ENCODE assay signal across 8 cellular contexts in the genomic region with DNA sequence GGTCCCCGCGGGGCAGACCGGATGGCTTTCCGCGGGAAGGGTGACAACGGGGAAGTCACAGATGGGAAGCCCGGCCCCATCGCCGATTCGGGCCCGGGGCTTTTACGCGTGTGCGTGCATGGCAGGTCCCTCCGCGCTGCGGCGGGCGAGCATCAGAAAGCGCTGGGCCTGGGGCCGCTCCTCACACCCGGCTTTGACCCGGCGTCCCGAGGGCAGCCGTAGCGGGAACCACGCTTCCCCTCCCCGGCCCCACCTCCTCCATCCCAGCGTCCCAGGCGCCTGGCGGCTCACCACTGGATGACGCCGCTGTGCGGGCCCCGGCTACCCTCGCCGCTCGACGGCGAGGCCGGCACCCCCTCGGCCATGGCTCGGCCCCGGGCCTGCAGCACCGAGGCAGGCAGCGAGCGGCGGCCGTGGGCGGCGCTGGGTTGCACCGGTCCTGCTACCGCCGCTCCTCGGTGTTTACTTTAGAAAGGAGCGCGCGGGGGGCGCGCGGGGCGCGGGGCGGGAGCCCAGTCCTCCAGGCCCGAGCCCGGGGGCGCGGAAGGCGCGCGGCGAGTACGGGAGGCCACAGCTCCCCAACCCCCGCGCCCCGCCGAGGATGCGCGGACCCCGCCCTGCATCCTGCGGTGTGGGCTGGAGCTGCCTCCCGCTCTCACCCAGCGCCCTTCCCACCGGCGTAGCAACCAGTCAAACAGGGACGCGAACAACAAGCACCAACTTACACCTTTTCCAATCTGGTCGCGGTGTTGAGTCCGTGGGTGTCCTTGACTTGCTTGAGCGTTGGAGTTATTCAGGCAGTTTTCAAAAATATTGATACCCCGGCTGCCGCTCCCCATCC. TPM values are rescaled to one million over a fixed set of nuclear protein-coding genes. Genes with fewer than 3 reads are reported as not detected.
DNase-seq lines count a peak whose midpoint lies in the region; ATAC-seq and TF ChIP-seq lines count a peak whose summit lies in the region.

No MANE protein-coding gene starts in this region.

- H3K27me3 ChIP-seq in DOHH2 (ENCODE audit: control insufficient read depth, low read length) (peaks cover 42% of the 10 kb centered on the region), parathyroid adenoma (ENCODE audit: control insufficient read depth, insufficient read depth, low read length) (no peaks in the 10 kb centered on the region)

- DNase-seq in NOMO-1 (lab: John Stamatoyannopoulos, UW; ENCODE audit: unreplicated experiment in 2 of 2) = peak; percentile 47 to 60
- peak; percentile 66 for DNase-seq in left cardiac atrium

- no peak overlapping the region for H3K27ac ChIP-seq in DOHH2 (ENCODE audit: low read depth, low read length)
- H3K27ac ChIP-seq in parathyroid adenoma = peak overlapping the region; percentile 52

- TF ChIP-seq CTCF in DOHH2 (IDR thresholded peaks at IDR 0.05; ENCODE audit: low read depth, low read length, poor library complexity, severe bottlenecking) (no peak), parathyroid adenoma (IDR thresholded peaks at IDR 0.05) (no peak)

- ATAC-seq in left cardiac atrium (peak; percentile 85 to 89), GM18505 (IDR thresholded peaks at IDR 0.05; ENCODE audit: unreplicated experiment) (no peak), GM21576 (IDR thresholded peaks at IDR 0.05; ENCODE audit: unreplicated experiment) (no peak), HG03135 (IDR thresholded peaks at IDR 0.05; ENCODE audit: unreplicated experiment) (no peak)

- H3K36me3 ChIP-seq in DOHH2 (ENCODE audit: control insufficient read depth, low read length) (no peaks in the 10 kb centered on the region), parathyroid adenoma (ENCODE audit: control insufficient read depth, insufficient read depth, low read length) (no peaks in the 10 kb centered on the region)

- H3K79me2 ChIP-seq in DOHH2 (ENCODE audit: control insufficient read depth, low read length) (no peaks in the 10 kb centered on the region), parathyroid adenoma (no peaks in the 10 kb centered on the region)

- TF ChIP-seq POLR2A in GM18505 (IDR thresholded peaks at IDR 0.05; ENCODE audit: borderline replicate concordance, extremely low read depth, insufficient read depth, insufficient read length) = no peak

- H3K4me3 Mint-ChIP-seq in activated naive CD8-positive, alpha-beta T cell = peak overlapping the region; percentile 87

- peak overlapping the region; percentile 61 for H3K27ac Mint-ChIP-seq in activated naive CD8-positive, alpha-beta T cell

- no peaks in the 10 kb centered on the region for H3K9me2 ChIP-seq in DOHH2 (replicated peaks; ENCODE audit: control insufficient read depth, low read length)

- H3K9me3 Mint-ChIP-seq in activated naive CD8-positive, alpha-beta T cell (ENCODE audit: low read depth) = no peaks in the 10 kb centered on the region

- no peak overlapping the region for H3K4me3 ChIP-seq in DOHH2 (ENCODE audit: low read length)
- H3K4me3 ChIP-seq in parathyroid adenoma (ENCODE audit: low read depth, low read length) = peak overlapping the region; percentile 34

- no peaks in the 10 kb centered on the region for H3K36me3 Mint-ChIP-seq in activated naive CD8-positive, alpha-beta T cell

- peak overlapping the region; percentile 82 for H2AFZ ChIP-seq in parathyroid adenoma

- no peak overlapping the region for H3K9ac ChIP-seq in parathyroid adenoma

- H3K27me3 Mint-ChIP-seq in activated naive CD8-positive, alpha-beta T cell = no peaks in the 10 kb centered on the region

- H3K4me1 ChIP-seq in DOHH2 (ENCODE audit: control insufficient read depth, low read length) (no peaks in the 10 kb centered on the region), parathyroid adenoma (no peaks in the 10 kb centered on the region)

- peak overlapping the region; percentile 8; the same call in 1 of the 2 replicates for H3K4me2 ChIP-seq in DOHH2 (ENCODE audit: low read length)
- peak overlapping the region; percentile 78 for H3K4me2 ChIP-seq in parathyroid adenoma (ENCODE audit: low read length)

- H3K9me3 ChIP-seq in DOHH2 (ENCODE audit: control insufficient read depth, insufficient read depth, low read length) (no peaks in the 10 kb centered on the region), parathyroid adenoma (ENCODE audit: control insufficient read depth, low read length) (no peaks in the 10 kb centered on the region)

- intact Hi-C loops in left cardiac atrium (cut with DNase I) = no loop called here

- H3K4me1 Mint-ChIP-seq in activated naive CD8-positive, alpha-beta T cell (ENCODE audit: low read depth) = peaks cover 10% of the 10 kb centered on the region

- H4K20me1 ChIP-seq in DOHH2 (ENCODE audit: control insufficient read depth, insufficient read depth, low read depth, low read length) = no peaks in the 10 kb centered on the region

- no peaks in the 10 kb centered on the region for H3F3A ChIP-seq in DOHH2 (ENCODE audit: control insufficient read depth, insufficient read depth)

RNA-seq across cellular contexts. Expression of a gene that starts 0.8 kb away (rescaled TPM):
- total RNA-seq in left cardiac atrium = not detected

Comparison
In these comparisons a context has a peak if more than half of its experiments do, and no peak if none do; other contexts are left out.
1. ATAC-seq: peak in left cardiac atrium (2 of 2); none in GM18505 (single experiment), GM21576 (single experiment) and HG03135 (single experiment).